1 cellular context compared by ENCODE assay signal in genomic region chr4:186725422-186726149, GRCh38.
TF ChIP-seq lines count a peak whose summit lies in the region.

No MANE protein-coding gene starts in this region.

TF ChIP-seq in HepG2, 621 proteins besides CTCF, POLR2A, EP300 and RAD21 (continued from another document and continues in another):
- TF ChIP-seq ZNF770 (CRISPR knock-in tag; IDR thresholded peaks at IDR 0.05) (no peak), PITX1 (CRISPR knock-in tag; IDR thresholded peaks at IDR 0.05) (peak; percentile 3; the same call in 1 of the 2 replicates), PBX3 (CRISPR knock-in tag; IDR thresholded peaks at IDR 0.05; ENCODE audit: borderline replicate concordance) (no peak), ZMYM2 (CRISPR knock-in tag; IDR thresholded peaks at IDR 0.05) (no peak), ZNF652 (CRISPR knock-in tag; IDR thresholded peaks at IDR 0.05; ENCODE audit: borderline replicate concordance, low read depth) (no peak), ZSCAN21 (CRISPR knock-in tag; IDR thresholded peaks at IDR 0.05; ENCODE audit: borderline replicate concordance) (no peak), ZNF780A (CRISPR knock-in tag; IDR thresholded peaks at IDR 0.05) (no peak), MAF1 (CRISPR knock-in tag; IDR thresholded peaks at IDR 0.05; ENCODE audit: borderline replicate concordance) (no peak), PAXIP1 (CRISPR knock-in tag; conservative IDR thresholded peaks at IDR 0.05) (no peak), EZH2 (conservative IDR thresholded peaks at IDR 0.05; ENCODE audit: low read depth, low read length) (no peak), POLR2G (IDR thresholded peaks at IDR 0.05; ENCODE audit: low read depth, low read length) (no peak), HNF4G (IDR thresholded peaks at IDR 0.05; ENCODE audit: borderline replicate concordance, low read depth, low read length) (no peak), HNF4G (CRISPR knock-in tag; IDR thresholded peaks at IDR 0.05; ENCODE audit: borderline replicate concordance, low read depth) (no peak), AHR (CRISPR knock-in tag; IDR thresholded peaks at IDR 0.05) (no peak; the same call in 1 of the 2 replicates), TCF7 (IDR thresholded peaks at IDR 0.05; ENCODE audit: low read depth) (no peak), HDAC1 (CRISPR knock-in tag; IDR thresholded peaks at IDR 0.05) (0 out of 2 replicates have a peak, but pooled peaks have one; percentile 38), ZNF772 (CRISPR knock-in tag; IDR thresholded peaks at IDR 0.05) (no peak), MXI1 (IDR thresholded peaks at IDR 0.05; ENCODE audit: borderline replicate concordance, low read depth, low read length) (no peak), NR3C1 (CRISPR knock-in tag; IDR thresholded peaks at IDR 0.05) (no peak), ZNF577 (CRISPR knock-in tag; IDR thresholded peaks at IDR 0.05; ENCODE audit: borderline replicate concordance, low read depth) (no peak), ZNF558 (CRISPR knock-in tag; IDR thresholded peaks at IDR 0.05; ENCODE audit: borderline replicate concordance) (no peak), ZNF768 (CRISPR knock-in tag; IDR thresholded peaks at IDR 0.05) (peak; percentile 20; the same call in 1 of the 2 replicates), MNT (IDR thresholded peaks at IDR 0.05) (no peak), KDM2A (CRISPR knock-in tag; IDR thresholded peaks at IDR 0.05; ENCODE audit: borderline replicate concordance, low read depth) (no peak; the same call in none of the 2 replicates), ELF3 (CRISPR knock-in tag; IDR thresholded peaks at IDR 0.05) (peak; percentile 30; the same call in 1 of the 2 replicates), XBP1 (CRISPR knock-in tag; IDR thresholded peaks at IDR 0.05) (no peak), ZEB1 (IDR thresholded peaks at IDR 0.05; ENCODE audit: insufficient replicate concordance, low read depth) (peak; percentile 21), NR2C2 (CRISPR knock-in tag; IDR thresholded peaks at IDR 0.05; ENCODE audit: borderline replicate concordance) (no peak), U2AF1 (optimal IDR thresholded peaks at IDR 0.05; ENCODE audit: low read depth, low read length) (no peak), HES4 (CRISPR knock-in tag; IDR thresholded peaks at IDR 0.05; ENCODE audit: borderline replicate concordance) (no peak), ZNF766 (CRISPR knock-in tag; IDR thresholded peaks at IDR 0.05; ENCODE audit: borderline replicate concordance) (no peak), MAFK (conservative IDR thresholded peaks at IDR 0.05 in 1 of 2, IDR thresholded peaks at IDR 0.05 in 1 of 2; ENCODE audit: low read length in 2 of 2) (no peak), MED8 (CRISPR knock-in tag; IDR thresholded peaks at IDR 0.05; ENCODE audit: insufficient replicate concordance) (no peak), RBM22 (optimal IDR thresholded peaks at IDR 0.05; ENCODE audit: low read length) (no peak)
- TF ChIP-seq, protein P1, sequence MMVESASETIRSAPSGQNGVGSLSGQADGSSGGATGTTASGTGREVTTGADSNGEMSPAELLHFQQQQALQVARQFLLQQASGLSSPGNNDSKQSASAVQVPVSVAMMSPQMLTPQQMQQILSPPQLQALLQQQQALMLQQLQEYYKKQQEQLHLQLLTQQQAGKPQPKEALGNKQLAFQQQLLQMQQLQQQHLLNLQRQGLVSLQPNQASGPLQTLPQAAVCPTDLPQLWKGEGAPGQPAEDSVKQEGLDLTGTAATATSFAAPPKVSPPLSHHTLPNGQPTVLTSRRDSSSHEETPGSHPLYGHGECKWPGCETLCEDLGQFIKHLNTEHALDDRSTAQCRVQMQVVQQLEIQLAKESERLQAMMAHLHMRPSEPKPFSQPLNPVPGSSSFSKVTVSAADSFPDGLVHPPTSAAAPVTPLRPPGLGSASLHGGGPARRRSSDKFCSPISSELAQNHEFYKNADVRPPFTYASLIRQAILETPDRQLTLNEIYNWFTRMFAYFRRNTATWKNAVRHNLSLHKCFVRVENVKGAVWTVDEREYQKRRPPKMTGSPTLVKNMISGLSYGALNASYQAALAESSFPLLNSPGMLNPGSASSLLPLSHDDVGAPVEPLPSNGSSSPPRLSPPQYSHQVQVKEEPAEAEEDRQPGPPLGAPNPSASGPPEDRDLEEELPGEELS (CRISPR knock-in tag; IDR thresholded peaks at IDR 0.05), result 0 out of 2 replicates have a peak, but pooled peaks have one; percentile 18
- TF ChIP-seq, protein P2, sequence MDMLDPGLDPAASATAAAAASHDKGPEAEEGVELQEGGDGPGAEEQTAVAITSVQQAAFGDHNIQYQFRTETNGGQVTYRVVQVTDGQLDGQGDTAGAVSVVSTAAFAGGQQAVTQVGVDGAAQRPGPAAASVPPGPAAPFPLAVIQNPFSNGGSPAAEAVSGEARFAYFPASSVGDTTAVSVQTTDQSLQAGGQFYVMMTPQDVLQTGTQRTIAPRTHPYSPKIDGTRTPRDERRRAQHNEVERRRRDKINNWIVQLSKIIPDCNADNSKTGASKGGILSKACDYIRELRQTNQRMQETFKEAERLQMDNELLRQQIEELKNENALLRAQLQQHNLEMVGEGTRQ (IDR thresholded peaks at IDR 0.05; ENCODE audit: low read depth, low read length), result no peak
- TF ChIP-seq, protein P2 (CRISPR knock-in tag; IDR thresholded peaks at IDR 0.05; ENCODE audit: borderline replicate concordance), result no peak
- TF ChIP-seq, protein P3, sequence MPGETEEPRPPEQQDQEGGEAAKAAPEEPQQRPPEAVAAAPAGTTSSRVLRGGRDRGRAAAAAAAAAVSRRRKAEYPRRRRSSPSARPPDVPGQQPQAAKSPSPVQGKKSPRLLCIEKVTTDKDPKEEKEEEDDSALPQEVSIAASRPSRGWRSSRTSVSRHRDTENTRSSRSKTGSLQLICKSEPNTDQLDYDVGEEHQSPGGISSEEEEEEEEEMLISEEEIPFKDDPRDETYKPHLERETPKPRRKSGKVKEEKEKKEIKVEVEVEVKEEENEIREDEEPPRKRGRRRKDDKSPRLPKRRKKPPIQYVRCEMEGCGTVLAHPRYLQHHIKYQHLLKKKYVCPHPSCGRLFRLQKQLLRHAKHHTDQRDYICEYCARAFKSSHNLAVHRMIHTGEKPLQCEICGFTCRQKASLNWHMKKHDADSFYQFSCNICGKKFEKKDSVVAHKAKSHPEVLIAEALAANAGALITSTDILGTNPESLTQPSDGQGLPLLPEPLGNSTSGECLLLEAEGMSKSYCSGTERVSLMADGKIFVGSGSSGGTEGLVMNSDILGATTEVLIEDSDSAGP (CRISPR knock-in tag; IDR thresholded peaks at IDR 0.05; ENCODE audit: borderline replicate concordance), result no peak
- TF ChIP-seq, protein P4, sequence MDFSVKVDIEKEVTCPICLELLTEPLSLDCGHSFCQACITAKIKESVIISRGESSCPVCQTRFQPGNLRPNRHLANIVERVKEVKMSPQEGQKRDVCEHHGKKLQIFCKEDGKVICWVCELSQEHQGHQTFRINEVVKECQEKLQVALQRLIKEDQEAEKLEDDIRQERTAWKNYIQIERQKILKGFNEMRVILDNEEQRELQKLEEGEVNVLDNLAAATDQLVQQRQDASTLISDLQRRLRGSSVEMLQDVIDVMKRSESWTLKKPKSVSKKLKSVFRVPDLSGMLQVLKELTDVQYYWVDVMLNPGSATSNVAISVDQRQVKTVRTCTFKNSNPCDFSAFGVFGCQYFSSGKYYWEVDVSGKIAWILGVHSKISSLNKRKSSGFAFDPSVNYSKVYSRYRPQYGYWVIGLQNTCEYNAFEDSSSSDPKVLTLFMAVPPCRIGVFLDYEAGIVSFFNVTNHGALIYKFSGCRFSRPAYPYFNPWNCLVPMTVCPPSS (IDR thresholded peaks at IDR 0.05), result no peak
- TF ChIP-seq, protein P5, sequence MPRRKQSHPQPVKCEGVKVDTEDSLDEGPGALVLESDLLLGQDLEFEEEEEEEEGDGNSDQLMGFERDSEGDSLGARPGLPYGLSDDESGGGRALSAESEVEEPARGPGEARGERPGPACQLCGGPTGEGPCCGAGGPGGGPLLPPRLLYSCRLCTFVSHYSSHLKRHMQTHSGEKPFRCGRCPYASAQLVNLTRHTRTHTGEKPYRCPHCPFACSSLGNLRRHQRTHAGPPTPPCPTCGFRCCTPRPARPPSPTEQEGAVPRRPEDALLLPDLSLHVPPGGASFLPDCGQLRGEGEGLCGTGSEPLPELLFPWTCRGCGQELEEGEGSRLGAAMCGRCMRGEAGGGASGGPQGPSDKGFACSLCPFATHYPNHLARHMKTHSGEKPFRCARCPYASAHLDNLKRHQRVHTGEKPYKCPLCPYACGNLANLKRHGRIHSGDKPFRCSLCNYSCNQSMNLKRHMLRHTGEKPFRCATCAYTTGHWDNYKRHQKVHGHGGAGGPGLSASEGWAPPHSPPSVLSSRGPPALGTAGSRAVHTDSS (CRISPR knock-in tag; conservative IDR thresholded peaks at IDR 0.05), result no peak
- TF ChIP-seq, protein P6, sequence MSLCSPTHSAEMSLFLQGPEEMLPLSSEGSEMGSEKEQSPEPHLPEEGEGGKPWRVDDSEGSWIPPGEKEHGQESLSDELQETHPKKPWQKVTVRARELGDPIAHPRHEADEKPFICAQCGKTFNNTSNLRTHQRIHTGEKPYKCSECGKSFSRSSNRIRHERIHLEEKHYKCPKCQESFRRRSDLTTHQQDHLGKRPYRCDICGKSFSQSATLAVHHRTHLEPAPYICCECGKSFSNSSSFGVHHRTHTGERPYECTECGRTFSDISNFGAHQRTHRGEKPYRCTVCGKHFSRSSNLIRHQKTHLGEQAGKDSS (CRISPR knock-in tag; IDR thresholded peaks at IDR 0.05; ENCODE audit: borderline replicate concordance, low read depth), result 0 out of 2 replicates have a peak, but pooled peaks have one; percentile 26
